19 cellular contexts compared by ENCODE assay signal in genomic region chr4:156783963-156784362, GRCh38.
DNase-seq lines count a peak whose midpoint lies in the region; ATAC-seq and TF ChIP-seq lines count a peak whose summit lies in the region.
"Had no signal": no experiment of that assay in that cellular context is flagged by ENCODE, and none has a peak within 500 bp of the region (broad histone marks: within the 10 kb centered on the region; RNA-seq: fewer than 3 reads in every experiment).

No MANE protein-coding gene starts in this region.

- H3F3A ChIP-seq in SK-N-SH (replicated peaks; ENCODE audit: insufficient read depth), result peaks cover 15% of the 10 kb centered on the region

- no peak overlapping the region for H2BK5ac ChIP-seq in mesenchymal stem cell (ENCODE audit: low read depth, low read length, poor library complexity, severe bottlenecking)

- POLR2A ChIA-PET in SK-N-SH (lab: Yijun Ruan, JAX), result no interaction called here

- H3K23ac ChIP-seq in mesenchymal stem cell (ENCODE audit: low read length in 2 of 2), result no peak overlapping the region

- no TSS peak for BruUV-seq in Calu3 (replicated peaks; lab: Mats Ljungman, UMichigan)

- H2BK12ac ChIP-seq in mesenchymal stem cell (ENCODE audit: low read length in 2 of 2), result no peak overlapping the region

- H3K4me1 Mint-ChIP-seq in Calu3 (ENCODE audit: low read depth, unreplicated experiment), result peaks cover 44% of the 10 kb centered on the region
- H3K4me1 Mint-ChIP-seq: CD4-positive, alpha-beta memory T cell; CD4-positive, CD25-positive, alpha-beta regulatory T cell; CD8-positive, alpha-beta memory T cell had no signal

- CTCF ChIA-PET in Calu3 (lab: Charles Lee), result interaction anchor here (0.5 to 0.6 kb wide), 2 partner anchors 180 to 1525 kb away, joined by 3 to 4 read pairs; no protein-coding TSS in a partner anchor
- CTCF ChIA-PET in SK-N-SH (lab: Yijun Ruan, JAX), result no interaction called here

- peaks cover 20% of the 10 kb centered on the region for H3K79me1 ChIP-seq in mesenchymal stem cell (replicated peaks; ENCODE audit: low read length, poor library complexity, severe bottlenecking)

- DNase-seq in Calu3 (no peak), RWPE2 (ENCODE audit: low spot score) (no peak), glomerular visceral epithelial cell (ENCODE audit: extremely low spot score) (peak; percentile 62), mesenchymal stem cell (no peak), SK-N-SH (no peak), NCI-H526 (lab: John Stamatoyannopoulos, UW) (no peak), body of pancreas (no peak)
- DNase-seq: 8988T; ACHN; BE2C; C1 segment of cervical spinal cord; CD4-positive, alpha-beta memory T cell; CD4-positive, CD25-positive, alpha-beta regulatory T cell; CD8-positive, alpha-beta memory T cell; COR-L47; DMS79 treated with DMSO at 0.1 percent for 48 hours; GF-D8 had no signal

- H4K8ac ChIP-seq in mesenchymal stem cell (ENCODE audit: low read length), result no peak overlapping the region

- peaks cover 52% of the 10 kb centered on the region for H3K4me1 ChIP-seq in RWPE2 (ENCODE audit: insufficient read depth, poor library complexity, severe bottlenecking)
- peaks cover 1% of the 10 kb centered on the region for H3K4me1 ChIP-seq in mesenchymal stem cell (ENCODE audit: control insufficient read depth, insufficient read depth, low read depth, low read length)
- H3K4me1 ChIP-seq in SK-N-SH (ENCODE audit: control insufficient read depth in 1 of 2, insufficient read depth in 2 of 2, low read depth in 1 of 2, low read length in 1 of 2), result peaks cover 0 to 22% of the 10 kb centered on the region in 2 experiments; a peak in 3 of 4 replicates
- H3K4me1 ChIP-seq in body of pancreas, result no peaks in the 10 kb centered on the region
- H3K4me1 ChIP-seq: BE2C, BLaER1 had no signal

- H3K27me3 ChIP-seq in RWPE2 (ENCODE audit: insufficient read depth, poor library complexity, severe bottlenecking) (no peaks in the 10 kb centered on the region), mesenchymal stem cell (ENCODE audit: control insufficient read depth in 1 of 2, insufficient read depth in 1 of 2, low read length in 2 of 2) (no peaks in the 10 kb centered on the region), SK-N-SH (ENCODE audit: insufficient read depth) (no peaks in the 10 kb centered on the region), body of pancreas (no peaks in the 10 kb centered on the region)
- H3K27me3 ChIP-seq: BE2C, BLaER1 had no signal

- H3K9ac ChIP-seq in mesenchymal stem cell (ENCODE audit: low read length), result no peak overlapping the region
- no peak overlapping the region for H3K9ac ChIP-seq in SK-N-SH
- H3K9ac ChIP-seq: BLaER1 had no signal

- peaks cover 57% of the 10 kb centered on the region for H3K79me2 ChIP-seq in SK-N-SH (ENCODE audit: insufficient read depth)

- H3K4me3 Mint-ChIP-seq in Calu3 (ENCODE audit: low read depth, unreplicated experiment), result no peak overlapping the region
- H3K4me3 Mint-ChIP-seq: CD14-positive monocyte; CD4-positive, alpha-beta memory T cell; CD4-positive, CD25-positive, alpha-beta regulatory T cell; CD8-positive, alpha-beta memory T cell had no signal

- H3K14ac ChIP-seq in mesenchymal stem cell (ENCODE audit: low read length in 2 of 2), result no peak overlapping the region

- no peak for TF ChIP-seq EP300 in SK-N-SH (IDR thresholded peaks at IDR 0.05; ENCODE audit: borderline replicate concordance in 1 of 2, low read depth in 1 of 2, low read length in 1 of 2)

- no peaks in the 10 kb centered on the region for H3K9me3 Mint-ChIP-seq in Calu3 (ENCODE audit: low read depth, unreplicated experiment)

- H3K4me2 ChIP-seq in mesenchymal stem cell (ENCODE audit: low read length, poor library complexity, severe bottlenecking) (no peak overlapping the region), SK-N-SH (no peak overlapping the region)
- H3K4me2 ChIP-seq: BLaER1 had no signal

- H3K36me3 ChIP-seq in RWPE2 (ENCODE audit: low read depth) (peaks cover 8% of the 10 kb centered on the region; the same call in 1 of the 2 replicates), mesenchymal stem cell (ENCODE audit: control insufficient read depth in 1 of 2, insufficient read depth in 2 of 2, low read depth in 1 of 2, low read length in 2 of 2) (peaks cover 7 to 20% of the 10 kb centered on the region in 2 experiments), SK-N-SH (replicated peaks in 1 of 2; ENCODE audit: control insufficient read depth in 1 of 2, insufficient read depth in 2 of 2, low read length in 1 of 2) (peaks cover 0 to 37% of the 10 kb centered on the region in 2 experiments), body of pancreas (replicated peaks in 1 of 2; ENCODE audit: insufficient read depth in 1 of 2, low read depth in 2 of 2) (no peaks in the 10 kb centered on the region)
- H3K36me3 ChIP-seq: BE2C, BLaER1 had no signal

- H2AFZ ChIP-seq in mesenchymal stem cell (ENCODE audit: low read depth, low read length) (no peak overlapping the region), SK-N-SH (ENCODE audit: low read depth) (no peak overlapping the region)

- H3K4ac ChIP-seq in mesenchymal stem cell (ENCODE audit: low read depth in 1 of 2, low read length in 2 of 2), result no peak overlapping the region

- H3K18ac ChIP-seq in mesenchymal stem cell (ENCODE audit: low read depth in 1 of 2, low read length in 2 of 2), result no peak overlapping the region

- 99% methylated on average over 2 of the region's 2 CpGs for WGBS in mesenchymal stem cell
- WGBS in SK-N-SH (ENCODE audit: low lambda C conversion rate), result 81% methylated on average over 2 of the region's 2 CpGs
- WGBS in body of pancreas, 2 donors, result 92 to 96% methylated on average over 2 of the region's 2 CpGs

- H3K27ac ChIP-seq in RWPE2 (ENCODE audit: poor library complexity, severe bottlenecking), result peak overlapping the region; percentile 98
- peak overlapping the region; percentile 64 for H3K27ac ChIP-seq in mesenchymal stem cell (ENCODE audit: low read length, poor library complexity, severe bottlenecking)
- no peak overlapping the region for H3K27ac ChIP-seq in SK-N-SH (ENCODE audit: low read depth in 2 of 2, low read length in 1 of 2)
- H3K27ac ChIP-seq in body of pancreas, result no peak overlapping the region
- H3K27ac ChIP-seq: BLaER1 had no signal

- no peaks in the 10 kb centered on the region for H3K9me3 ChIP-seq in RWPE2 (ENCODE audit: severe bottlenecking)
- H3K9me3 ChIP-seq in mesenchymal stem cell (ENCODE audit: control insufficient read depth, low read length), result no peaks in the 10 kb centered on the region
- no peaks in the 10 kb centered on the region for H3K9me3 ChIP-seq in SK-N-SH
- no peaks in the 10 kb centered on the region for H3K9me3 ChIP-seq in body of pancreas
- H3K9me3 ChIP-seq: BE2C, BLaER1 had no signal

- no peaks in the 10 kb centered on the region for H3K36me3 Mint-ChIP-seq in Calu3 (ENCODE audit: insufficient read depth, unreplicated experiment)
- H3K36me3 Mint-ChIP-seq: CD4-positive, alpha-beta memory T cell; CD4-positive, CD25-positive, alpha-beta regulatory T cell; CD8-positive, alpha-beta memory T cell had no signal

- no peaks in the 10 kb centered on the region for H4K20me1 ChIP-seq in SK-N-SH (ENCODE audit: insufficient read depth)
- H4K20me1 ChIP-seq: BLaER1 had no signal

- TF ChIP-seq RAD21 in SK-N-SH (IDR thresholded peaks at IDR 0.05; ENCODE audit: low read length), result no peak

- no peak overlapping the region for H3K4me3 ChIP-seq in RWPE2 (ENCODE audit: severe bottlenecking)
- H3K4me3 ChIP-seq in mesenchymal stem cell (ENCODE audit: insufficient read depth in 1 of 2, low read depth in 1 of 2, low read length in 2 of 2), result no peak overlapping the region
- H3K4me3 ChIP-seq in SK-N-SH (ENCODE audit: low read depth in 2 of 2, low read length in 1 of 2), result no peak overlapping the region
- no peak overlapping the region for H3K4me3 ChIP-seq in body of pancreas
- H3K4me3 ChIP-seq: BLaER1 had no signal

- ATAC-seq in RWPE2 (ENCODE audit: low read depth) (no peak), body of pancreas (no peak)

- TF ChIP-seq CTCF in Calu3 (IDR thresholded peaks at IDR 0.05; ENCODE audit: unreplicated experiment) (no peak), RWPE2 (IDR thresholded peaks at IDR 0.05; ENCODE audit: poor library complexity, severe bottlenecking) (no peak), SK-N-SH (IDR thresholded peaks at IDR 0.05) (no peak), body of pancreas (IDR thresholded peaks at IDR 0.05) (no peak)

- TF ChIP-seq POLR2A in body of pancreas (IDR thresholded peaks at IDR 0.05), result no peak

- peak overlapping the region; percentile 13 for H3K27ac Mint-ChIP-seq in Calu3 (ENCODE audit: unreplicated experiment)
- H3K27ac Mint-ChIP-seq: CD14-positive monocyte; CD4-positive, alpha-beta memory T cell; CD4-positive, CD25-positive, alpha-beta regulatory T cell; CD8-positive, alpha-beta memory T cell had no signal

- no peak overlapping the region for H2BK15ac ChIP-seq in mesenchymal stem cell (ENCODE audit: low read depth, poor library complexity, severe bottlenecking)

- H4K91ac ChIP-seq in mesenchymal stem cell (ENCODE audit: low read length), result no peak overlapping the region

- no peaks in the 10 kb centered on the region for H3K27me3 Mint-ChIP-seq in Calu3 (ENCODE audit: unreplicated experiment)
- H3K27me3 Mint-ChIP-seq: CD4-positive, alpha-beta memory T cell; CD4-positive, CD25-positive, alpha-beta regulatory T cell; CD8-positive, alpha-beta memory T cell had no signal

- H2AK5ac ChIP-seq in mesenchymal stem cell (ENCODE audit: low read length, severe bottlenecking), result no peak overlapping the region

- H3K9me2 ChIP-seq in SK-N-SH, result no peaks in the 10 kb centered on the region

- intact Hi-C loops in Calu3 (cut with micrococcal nuclease; ENCODE audit: unreplicated experiment), result loop anchor here (5.0 kb wide), 1 partner anchor 163 kb away; no protein-coding TSS in a partner anchor
- intact Hi-C loops in body of pancreas (cut with DNase I), result no loop called here

- H2BK120ac ChIP-seq in mesenchymal stem cell (ENCODE audit: low read depth, low read length), result no peak overlapping the region

TF ChIP-seq in SK-N-SH, 30 proteins besides CTCF, POLR2A, EP300 and RAD21 (continues in another document):
- TF ChIP-seq SMC3 (IDR thresholded peaks at IDR 0.05; ENCODE audit: low read depth, low read length) (no peak), MEF2A (IDR thresholded peaks at IDR 0.05; ENCODE audit: borderline replicate concordance, low read depth) (no peak), TEAD4 (IDR thresholded peaks at IDR 0.05; ENCODE audit: borderline replicate concordance, insufficient read depth) (no peak), USF2 (IDR thresholded peaks at IDR 0.05; ENCODE audit: borderline replicate concordance, low read depth, low read length) (no peak), FOSL2 (IDR thresholded peaks at IDR 0.05; ENCODE audit: borderline replicate concordance, low read depth) (no peak), FOXJ3 (CRISPR knock-in tag; IDR thresholded peaks at IDR 0.05) (no peak), POLR2AphosphoS5 (IDR thresholded peaks at IDR 0.05; ENCODE audit: low read depth, low read length) (no peak), FOXM1 (IDR thresholded peaks at IDR 0.05; ENCODE audit: low read depth) (no peak)

Comparison
In these comparisons a context has a peak if more than half of its experiments do, and no peak if none do; other contexts are left out.
1. H3K27ac ChIP-seq: peak in RWPE2 (single experiment) and mesenchymal stem cell (single experiment); none in SK-N-SH (0 of 2) and body of pancreas (0 of 4).